ENCODE assay signal across 24 cellular contexts in the genomic region with DNA sequence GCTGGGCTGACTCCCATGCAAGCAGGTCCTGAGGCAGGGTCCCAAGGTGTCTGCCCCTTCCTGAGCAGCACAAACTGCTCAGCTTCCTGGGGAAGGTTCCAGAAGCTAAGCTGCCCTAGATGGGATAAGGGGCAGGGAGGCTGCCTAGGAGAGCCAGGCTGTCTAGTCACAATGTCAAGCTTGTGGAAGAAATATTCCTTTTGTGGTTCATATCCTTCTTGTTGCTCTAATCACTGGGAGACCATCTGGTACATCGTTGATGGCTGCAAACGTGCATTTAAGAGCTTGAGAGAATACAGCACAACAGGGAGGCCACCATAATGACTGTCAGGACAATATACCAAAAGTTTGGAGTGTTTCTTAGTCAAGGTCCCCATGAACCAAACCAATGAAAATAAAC.
"Had no signal": no experiment of that assay in that cellular context is flagged by ENCODE, and none has a peak within 500 bp of the region (broad histone marks: within the 10 kb centered on the region; RNA-seq: fewer than 3 reads in every experiment).

No MANE protein-coding gene starts in this region.

- H3K4me2 ChIP-seq: PC-9 had no signal

- H3K27ac ChIP-seq: PC-9 had no signal

- H3K27ac Mint-ChIP-seq: activated CD8-positive, alpha-beta T cell treated with anti-CD3 and anti-CD28 coated beads for 36 hours; activated naive CD4-positive, alpha-beta T cell treated with anti-CD3 and anti-CD28 coated beads for 36 hours; activated naive CD8-positive, alpha-beta T cell; activated T-helper 17 cell treated with anti-CD3 and anti-CD28 coated beads, Interleukin-2, amount 50 U/mL, for 72 hours; T-helper 17 cell had no signal

- H3K4me1 Mint-ChIP-seq: activated T-helper 17 cell treated with anti-CD3 and anti-CD28 coated beads, Interleukin-2, amount 50 U/mL, for 72 hours; brain; central memory CD8-positive, alpha-beta T cell had no signal

- H3K27me3 ChIP-seq: MG63 had no signal

- H3K9me3 Mint-ChIP-seq: activated T-helper 17 cell treated with anti-CD3 and anti-CD28 coated beads, Interleukin-2, amount 50 U/mL, for 72 hours; central memory CD8-positive, alpha-beta T cell had no signal

- H3K27me3 Mint-ChIP-seq: activated CD8-positive, alpha-beta T cell treated with anti-CD3 and anti-CD28 coated beads for 36 hours; activated naive CD8-positive, alpha-beta T cell; activated T-helper 17 cell treated with anti-CD3 and anti-CD28 coated beads, Interleukin-2, amount 50 U/mL, for 72 hours; brain; central memory CD8-positive, alpha-beta T cell; T-helper 17 cell had no signal

- DNase-seq: activated CD4-positive, alpha-beta T cell treated with anti-CD3 and anti-CD28 coated beads for 4 hours; activated CD8-positive, alpha-beta T cell treated with anti-CD3 and anti-CD28 coated beads for 36 hours; activated gamma-delta T cell; activated naive CD4-positive, alpha-beta T cell treated with anti-CD3 and anti-CD28 coated beads for 36 hours; activated T-cell treated with anti-CD3 and anti-CD28 coated beads for 4 hours; activated T-cell treated with anti-CD3 and anti-CD28 coated beads, Interleukin-2, amount 50 U/mL, for 48 hours; amygdala; MG63; NCI-H1092 treated with DMSO at 0.1 percent for 48 hours; NCI-H1417 treated with DMSO at 0.1 percent for 48 hours; NCI-H187; NCI-H2081 treated with DMSO at 0.1 percent for 48 hours; NCI-H510A treated with DMSO at 0.1 percent for 48 hours; NCI-H774; NK-92 treated with Interleukin-12 subunit alpha and Interleukin-12 subunit beta, amount 100 ng/mL, for 24 hours; PC-9; SIG-M5; T-helper 17 cell; T1000 had no signal

- ATAC-seq: activated CD4-positive, CD25-positive, alpha-beta regulatory T cell treated with anti-CD3 and anti-CD28 coated beads, Interleukin-2, amount 50 U/mL, for 24 hours; activated CD8-positive, alpha-beta T cell treated with anti-CD3 and anti-CD28 coated beads for 36 hours; activated T-helper 17 cell treated with anti-CD3 and anti-CD28 coated beads, Interleukin-2, amount 50 U/mL, for 72 hours; T-helper 17 cell had no signal

- H3K4me3 Mint-ChIP-seq: activated CD8-positive, alpha-beta T cell treated with anti-CD3 and anti-CD28 coated beads for 36 hours; activated naive CD4-positive, alpha-beta T cell treated with anti-CD3 and anti-CD28 coated beads for 36 hours; activated naive CD8-positive, alpha-beta T cell; activated T-helper 17 cell treated with anti-CD3 and anti-CD28 coated beads, Interleukin-2, amount 50 U/mL, for 72 hours; brain; central memory CD8-positive, alpha-beta T cell; T-helper 17 cell had no signal

- H2AFZ ChIP-seq: PC-9 had no signal

- H3K4me3 ChIP-seq: MG63, PC-9 had no signal

- H3K36me3 ChIP-seq: MG63 had no signal
